In the genomic region with DNA sequence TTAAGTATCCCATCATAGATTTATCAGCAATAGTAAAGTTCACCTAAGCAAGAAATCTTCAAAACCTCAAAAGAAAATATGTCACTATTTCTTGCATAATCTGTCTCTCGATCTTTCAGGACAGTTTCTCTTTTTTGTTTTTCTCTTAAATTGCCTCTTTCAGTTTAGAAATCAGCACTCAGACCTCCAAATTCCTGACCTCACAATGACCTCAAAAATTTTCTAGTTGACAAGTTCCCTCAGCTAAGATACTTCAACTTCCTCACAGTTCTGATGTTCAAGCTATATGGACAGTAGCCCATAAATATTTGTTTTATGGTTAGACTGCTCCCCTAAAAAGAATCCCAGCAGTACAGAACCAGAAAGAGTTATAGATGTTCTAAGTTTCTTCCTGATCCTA, we compare ENCODE assay signal across 15 cellular contexts. TPM values are rescaled to one million over a fixed set of nuclear protein-coding genes. Genes with fewer than 3 reads are reported as not detected.
DNase-seq lines count a peak whose midpoint lies in the region; ATAC-seq, FAIRE-seq and TF ChIP-seq lines count a peak whose summit lies in the region.
"Had no signal": no experiment of that assay in that cellular context is flagged by ENCODE, and none has a peak within 500 bp of the region (broad histone marks: within the 10 kb centered on the region; RNA-seq: fewer than 3 reads in every experiment).

No MANE protein-coding gene starts in this region.

- peak overlapping the region; percentile 28 for H3K27ac ChIP-seq in ACC112 (ENCODE audit: low read depth, low read length)
- H3K27ac ChIP-seq in GM12878 (ENCODE audit: control insufficient read depth, insufficient read depth) = 0 out of 2 replicates have a peak overlapping the region, but pooled peaks have one; percentile 22
- H3K27ac ChIP-seq: A549, hepatocyte, spleen had no signal

- in situ Hi-C loops in GM12878 (cut with MboI) = no loop called here

- H3K4me2 ChIP-seq in GM12878 (ENCODE audit: control insufficient read depth, insufficient read depth) = no peak overlapping the region; the same call in 1 of the 2 replicates
- H3K4me2 ChIP-seq: A549, hepatocyte had no signal

- H3K4me1 ChIP-seq in ACC112 (ENCODE audit: control insufficient read depth, insufficient read depth, low read length, unreplicated experiment) (peaks cover 47% of the 10 kb centered on the region), GM12878 (ENCODE audit: control insufficient read depth, insufficient read depth, low read length) (peaks cover 4% of the 10 kb centered on the region; the same call in 1 of the 2 replicates)

- no peak for TF ChIP-seq CTCF in GM12878 (IDR thresholded peaks at IDR 0.05 in 2 of 3, conservative IDR thresholded peaks at IDR 0.05 in 1 of 3; ENCODE audit: control insufficient read depth in 2 of 3, extremely low read depth in 1 of 3, insufficient read depth in 1 of 3, low read depth in 3 of 3, low read length in 3 of 3)
- no peak for TF ChIP-seq CTCF in GM10266 (IDR thresholded peaks at IDR 0.05; ENCODE audit: control insufficient read depth, insufficient read depth, low read depth, missing control alignments)

- SMC1A ChIA-PET in GM12878 (lab: Charles Lee; ENCODE audit: uncharacterized antibody, unreplicated experiment) = interaction anchor here (0.7 to 1.2 kb wide), 3 partner anchors 15 to 173 kb away, joined by 3 to 4 read pairs (median 4); no protein-coding TSS in a partner anchor

- H3K79me2 ChIP-seq in ACC112 (ENCODE audit: control insufficient read depth, insufficient read depth, low read length, unreplicated experiment) (no peaks in the 10 kb centered on the region), GM12878 (ENCODE audit: control insufficient read depth, insufficient read depth, low read length) (no peaks in the 10 kb centered on the region)
- H3K79me2 ChIP-seq: hepatocyte had no signal

- no peak for TF ChIP-seq EP300 in GM12878 (IDR thresholded peaks at IDR 0.05; ENCODE audit: borderline replicate concordance in 1 of 2, control insufficient read depth in 1 of 2, low read depth in 2 of 2, low read length in 2 of 2)

- H3K27me3 ChIP-seq in ACC112 (ENCODE audit: insufficient read depth, low read length) (no peaks in the 10 kb centered on the region), GM12878 (replicated peaks in 1 of 2; ENCODE audit: control insufficient read depth in 2 of 2, insufficient read depth in 2 of 2, low read length in 1 of 2) (no peaks in the 10 kb centered on the region)
- H3K27me3 ChIP-seq: hepatocyte, spleen had no signal

- POLR2A ChIA-PET in GM12878 (lab: Charles Lee) = no interaction called here

- H3K36me3 ChIP-seq in ACC112 (ENCODE audit: insufficient read depth, low read length) (no peaks in the 10 kb centered on the region), GM12878 (ENCODE audit: control insufficient read depth in 2 of 2, insufficient read depth in 2 of 2, low read length in 1 of 2) (no peaks in the 10 kb centered on the region)

- H2AFZ ChIP-seq in ACC112 (ENCODE audit: low read length, unreplicated experiment) = peak overlapping the region; percentile 47
- no peak overlapping the region for H2AFZ ChIP-seq in GM12878 (ENCODE audit: control insufficient read depth, low read depth, low read length)
- H2AFZ ChIP-seq: hepatocyte had no signal

- BruUV-seq in GM12878 (replicated peaks; lab: Mats Ljungman, UMichigan) = no TSS peak

- RAD21 ChIA-PET in GM12878 (lab: Charles Lee; ENCODE audit: unreplicated experiment) = interaction anchor here (1.2 to 1.5 kb wide), 2 partner anchors 12 to 33 kb away, joined by 3 to 4 read pairs; a partner anchor contains a TSS

- no peaks in the 10 kb centered on the region for H3K9me3 ChIP-seq in GM12878 (replicated peaks; ENCODE audit: control insufficient read depth, insufficient read depth, low read length)
- H3K9me3 ChIP-seq: A549, spleen had no signal

- DNase-seq in GM12878 (ENCODE audit: low read depth, low spot score) = peak; percentile 16
- no peak for DNase-seq in inferior parietal cortex (ENCODE audit: extremely low spot score)
- no peak for DNase-seq in GM10266 (ENCODE audit: extremely low spot score)
- DNase-seq in NCI-H2227 (lab: John Stamatoyannopoulos, UW; ENCODE audit: unreplicated experiment) = no peak
- no peak for DNase-seq in HuH-7 (ENCODE audit: low spot score)
- DNase-seq: activated CD4-positive, alpha-beta T cell treated with anti-CD3 and anti-CD28 coated beads for 1 hour; activated gamma-delta T cell treated with Interleukin-2 at 50 U/mL for 16 hours; NCI-H2029; spleen had no signal

- TF ChIP-seq RAD21 in GM12878 (IDR thresholded peaks at IDR 0.05; ENCODE audit: insufficient read depth, low read depth, low read length) = no peak

- no peak for TF ChIP-seq POLR2A in GM12878 (IDR thresholded peaks at IDR 0.05; ENCODE audit: low read depth, low read length)

- intact Hi-C loops in GM12878 (cut with micrococcal nuclease; ENCODE audit: unreplicated experiment) = no loop called here

- WGBS in GM12878 (ENCODE audit: insufficient coverage, insufficient replicate concordance, low lambda C conversion rate, missing lambda C conversion rate) = 0% methylated on average over 1 of the region's 1 CpG

- no peak overlapping the region for H3K9ac ChIP-seq in GM12878 (ENCODE audit: control insufficient read depth, insufficient read depth, low read length)

- H3K4me3 ChIP-seq in ACC112 (ENCODE audit: low read depth, low read length) (peak overlapping the region; percentile 59), GM12878 (no peak overlapping the region)
- H3K4me3 ChIP-seq: A549, hepatocyte, spleen had no signal

- FAIRE-seq in GM12878 (lab: Jason Lieb, UNC) = peak; percentile 81
- FAIRE-seq: A549, RCC 7860 had no signal

- ATAC-seq in GM19395 (IDR thresholded peaks at IDR 0.05; ENCODE audit: unreplicated experiment) (peak; percentile 87), HG03565 (IDR thresholded peaks at IDR 0.05; ENCODE audit: unreplicated experiment) (peak; percentile 47), GM12878 (peak; percentile 72)
- ATAC-seq: A549 had no signal

- no peaks in the 10 kb centered on the region for H4K20me1 ChIP-seq in GM12878 (ENCODE audit: control insufficient read depth, insufficient read depth)

- CTCF ChIA-PET in GM12878 (lab: Yijun Ruan, JAX) = no interaction called here

RNA-seq across cellular contexts. Expression of a gene that starts 24.1 kb away (rescaled TPM):
- total RNA-seq in GM12878 (2013; cell fraction: nucleolus; rRNA removed) = not detected in 2 replicates
- total RNA-seq in GM12878 (2014; rRNA removed) (not detected in 2 replicates), GM12878 (2014; rRNA removed; fragmentation: Illumina TruSeq; extraction: Trizol) (not detected in 2 replicates), GM12878 (2021) (not detected in 2 replicates)
- not detected for polyA plus RNA-seq in GM12878 (2011; ENCODE audit: low read depth)
- polyA plus RNA-seq in GM12878 (2011; rRNA removed) (0.04 TPM in 1 of 2 replicates, not detected in the other), GM12878 (2014; fragmentation: Illumina TruSeq; extraction: Trizol) (not detected in 2 replicates), GM12878 (2014; fragmentation: Nextera tagmentation; extraction: Ambion mirVana) (not detected), GM12878 (2014; rRNA removed) (not detected in 2 replicates), GM12878 (2016; fragmentation: Nextera tagmentation; extraction: Ambion mirVana) (not detected)
- polyA plus RNA-seq in GM12878 (2011; cell fraction: cytosol; rRNA removed) = not detected in 2 replicates
- not detected in 2 replicates for polyA plus RNA-seq in GM12878 (2011; cell fraction: nucleus; rRNA removed)
- polyA plus RNA-seq in GM12878 (2012) = not detected in 2 replicates
- not detected in 2 replicates for polyA minus RNA-seq in GM12878 (2011; rRNA and poly(A)+ RNA removed)
- polyA minus RNA-seq in GM12878 (2011; cell fraction: cytosol; rRNA and poly(A)+ RNA removed) = not detected in 2 replicates
- polyA minus RNA-seq in GM12878 (2011; cell fraction: nucleus; rRNA and poly(A)+ RNA removed) = not detected in 2 replicates
- total RNA-seq: hepatocyte, spleen had no signal
- polyA plus RNA-seq: hepatocyte had no signal

RNA-seq across cellular contexts. Expression of a gene that starts 33.2 kb away (rescaled TPM):
- 151 and 156 TPM in 2 replicates for total RNA-seq in GM12878 (2013; cell fraction: nucleolus; rRNA removed)
- total RNA-seq in GM12878 (2014; rRNA removed) = 17.3 and 21.6 TPM in 2 replicates
- total RNA-seq in GM12878 (2014; rRNA removed; fragmentation: Illumina TruSeq; extraction: Trizol) = 22.5 and 26.2 TPM in 2 replicates
- total RNA-seq in GM12878 (2021) = 21.8 and 26.1 TPM in 2 replicates
- polyA plus RNA-seq in GM12878 (2011; ENCODE audit: low read depth) = 15.4 TPM
- polyA plus RNA-seq in GM12878 (2011; rRNA removed) = 47.0 and 85.1 TPM in 2 replicates
- polyA plus RNA-seq in GM12878 (2011; cell fraction: cytosol; rRNA removed) = 8.8 and 8.9 TPM in 2 replicates
- polyA plus RNA-seq in GM12878 (2011; cell fraction: nucleus; rRNA removed) = 91.7 and 102 TPM in 2 replicates
- polyA plus RNA-seq in GM12878 (2012) = 21.0 and 26.1 TPM in 2 replicates
- 34.1 and 45.8 TPM in 2 replicates for polyA plus RNA-seq in GM12878 (2014; fragmentation: Illumina TruSeq; extraction: Trizol)
- 10 to 100 TPM; 10.2 to 11.7 TPM for polyA plus RNA-seq in GM12878 (2014; fragmentation: Nextera tagmentation; extraction: Ambion mirVana)
- 30.5 and 32.0 TPM in 2 replicates for polyA plus RNA-seq in GM12878 (2014; rRNA removed)
- 10 to 100 TPM in 1 of 2 experiments, 1 to 10 TPM in 1; 9.2 to 15.9 TPM for polyA plus RNA-seq in GM12878 (2016; fragmentation: Nextera tagmentation; extraction: Ambion mirVana)
- polyA minus RNA-seq in GM12878 (2011; rRNA and poly(A)+ RNA removed) = 20.8 and 24.7 TPM in 2 replicates
- 10.2 and 11.1 TPM in 2 replicates for polyA minus RNA-seq in GM12878 (2011; cell fraction: cytosol; rRNA and poly(A)+ RNA removed)
- polyA minus RNA-seq in GM12878 (2011; cell fraction: nucleus; rRNA and poly(A)+ RNA removed) = 39.9 and 57.8 TPM in 2 replicates

RNA-seq across cellular contexts. Expression of a gene that starts 46.6 kb away (rescaled TPM):
- total RNA-seq in GM12878 (2013; cell fraction: nucleolus; rRNA removed) = not detected in 2 replicates
- total RNA-seq in GM12878 (2014; rRNA removed) (not detected in 2 replicates), GM12878 (2014; rRNA removed; fragmentation: Illumina TruSeq; extraction: Trizol) (0.09 TPM in 1 of 2 replicates, not detected in the other), GM12878 (2021) (not detected in 2 replicates)
- polyA plus RNA-seq in GM12878 (2011; ENCODE audit: low read depth) = not detected
- polyA plus RNA-seq in GM12878 (2011; rRNA removed) (not detected in 2 replicates), GM12878 (2014; fragmentation: Illumina TruSeq; extraction: Trizol) (0.01 TPM in 1 of 2 replicates, not detected in the other), GM12878 (2014; fragmentation: Nextera tagmentation; extraction: Ambion mirVana) (not detected), GM12878 (2014; rRNA removed) (not detected in 2 replicates), GM12878 (2016; fragmentation: Nextera tagmentation; extraction: Ambion mirVana) (not detected)
- polyA plus RNA-seq in GM12878 (2011; cell fraction: cytosol; rRNA removed) = not detected in 2 replicates
- not detected in 2 replicates for polyA plus RNA-seq in GM12878 (2011; cell fraction: nucleus; rRNA removed)
- polyA plus RNA-seq in GM12878 (2012) = not detected in 2 replicates
- polyA minus RNA-seq in GM12878 (2011; rRNA and poly(A)+ RNA removed) = not detected in 2 replicates
- polyA minus RNA-seq in GM12878 (2011; cell fraction: cytosol; rRNA and poly(A)+ RNA removed) = not detected in 2 replicates
- not detected in 2 replicates for polyA minus RNA-seq in GM12878 (2011; cell fraction: nucleus; rRNA and poly(A)+ RNA removed)
- total RNA-seq: hepatocyte, spleen had no signal
- polyA plus RNA-seq: A549, hepatocyte, spleen had no signal
